1 cellular context compared by ENCODE assay signal in the genomic region with DNA sequence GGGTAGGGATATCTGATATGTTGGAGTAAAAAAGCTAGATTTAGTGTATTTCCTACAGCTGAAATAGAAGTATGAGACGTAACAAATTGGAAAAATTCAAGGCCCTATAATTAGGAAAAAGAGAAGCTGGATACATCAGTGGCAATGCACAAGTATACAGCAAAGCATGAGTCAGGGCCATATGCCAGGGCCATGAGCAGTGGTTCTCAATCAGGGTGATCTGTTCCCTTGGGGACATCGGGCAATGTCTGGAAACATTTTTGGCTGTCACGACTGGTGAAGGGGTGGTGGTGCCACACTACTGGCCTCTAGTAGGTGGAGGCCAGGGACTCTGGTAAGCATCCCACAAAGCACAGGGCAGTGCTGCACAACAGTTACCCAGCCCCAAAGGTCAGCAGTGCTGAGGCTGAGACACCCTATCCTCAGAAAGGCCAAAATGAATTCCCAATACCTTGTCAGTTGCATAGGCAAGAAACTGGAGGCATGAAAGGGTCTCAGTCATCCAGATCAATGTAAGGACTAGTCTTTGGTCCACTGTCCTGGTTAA.
TF ChIP-seq lines count a peak whose summit lies in the region.

No MANE protein-coding gene starts in this region.

TF ChIP-seq in GM23338, 12 proteins besides CTCF, POLR2A, EP300 and RAD21:
- TF ChIP-seq STAT1 (IDR thresholded peaks at IDR 0.05; ENCODE audit: unreplicated experiment) (no peak), CREB1 (CRISPR knock-in tag; IDR thresholded peaks at IDR 0.05; ENCODE audit: low read depth) (no peak), JUNB (IDR thresholded peaks at IDR 0.05; ENCODE audit: unreplicated experiment) (no peak), ZNF114 (CRISPR knock-in tag; IDR thresholded peaks at IDR 0.05) (no peak), POLR2AphosphoS5 (IDR thresholded peaks at IDR 0.05; ENCODE audit: low read depth) (no peak), EZH2 (IDR thresholded peaks at IDR 0.05; ENCODE audit: low read depth, unreplicated experiment) (no peak), ZNF331 (CRISPR knock-in tag; IDR thresholded peaks at IDR 0.05; ENCODE audit: low read depth) (no peak), NANOG (IDR thresholded peaks at IDR 0.05; ENCODE audit: borderline replicate concordance) (no peak), EZH2phosphoT487 (IDR thresholded peaks at IDR 0.05; ENCODE audit: unreplicated experiment) (no peak)
- TF ChIP-seq, protein P1, sequence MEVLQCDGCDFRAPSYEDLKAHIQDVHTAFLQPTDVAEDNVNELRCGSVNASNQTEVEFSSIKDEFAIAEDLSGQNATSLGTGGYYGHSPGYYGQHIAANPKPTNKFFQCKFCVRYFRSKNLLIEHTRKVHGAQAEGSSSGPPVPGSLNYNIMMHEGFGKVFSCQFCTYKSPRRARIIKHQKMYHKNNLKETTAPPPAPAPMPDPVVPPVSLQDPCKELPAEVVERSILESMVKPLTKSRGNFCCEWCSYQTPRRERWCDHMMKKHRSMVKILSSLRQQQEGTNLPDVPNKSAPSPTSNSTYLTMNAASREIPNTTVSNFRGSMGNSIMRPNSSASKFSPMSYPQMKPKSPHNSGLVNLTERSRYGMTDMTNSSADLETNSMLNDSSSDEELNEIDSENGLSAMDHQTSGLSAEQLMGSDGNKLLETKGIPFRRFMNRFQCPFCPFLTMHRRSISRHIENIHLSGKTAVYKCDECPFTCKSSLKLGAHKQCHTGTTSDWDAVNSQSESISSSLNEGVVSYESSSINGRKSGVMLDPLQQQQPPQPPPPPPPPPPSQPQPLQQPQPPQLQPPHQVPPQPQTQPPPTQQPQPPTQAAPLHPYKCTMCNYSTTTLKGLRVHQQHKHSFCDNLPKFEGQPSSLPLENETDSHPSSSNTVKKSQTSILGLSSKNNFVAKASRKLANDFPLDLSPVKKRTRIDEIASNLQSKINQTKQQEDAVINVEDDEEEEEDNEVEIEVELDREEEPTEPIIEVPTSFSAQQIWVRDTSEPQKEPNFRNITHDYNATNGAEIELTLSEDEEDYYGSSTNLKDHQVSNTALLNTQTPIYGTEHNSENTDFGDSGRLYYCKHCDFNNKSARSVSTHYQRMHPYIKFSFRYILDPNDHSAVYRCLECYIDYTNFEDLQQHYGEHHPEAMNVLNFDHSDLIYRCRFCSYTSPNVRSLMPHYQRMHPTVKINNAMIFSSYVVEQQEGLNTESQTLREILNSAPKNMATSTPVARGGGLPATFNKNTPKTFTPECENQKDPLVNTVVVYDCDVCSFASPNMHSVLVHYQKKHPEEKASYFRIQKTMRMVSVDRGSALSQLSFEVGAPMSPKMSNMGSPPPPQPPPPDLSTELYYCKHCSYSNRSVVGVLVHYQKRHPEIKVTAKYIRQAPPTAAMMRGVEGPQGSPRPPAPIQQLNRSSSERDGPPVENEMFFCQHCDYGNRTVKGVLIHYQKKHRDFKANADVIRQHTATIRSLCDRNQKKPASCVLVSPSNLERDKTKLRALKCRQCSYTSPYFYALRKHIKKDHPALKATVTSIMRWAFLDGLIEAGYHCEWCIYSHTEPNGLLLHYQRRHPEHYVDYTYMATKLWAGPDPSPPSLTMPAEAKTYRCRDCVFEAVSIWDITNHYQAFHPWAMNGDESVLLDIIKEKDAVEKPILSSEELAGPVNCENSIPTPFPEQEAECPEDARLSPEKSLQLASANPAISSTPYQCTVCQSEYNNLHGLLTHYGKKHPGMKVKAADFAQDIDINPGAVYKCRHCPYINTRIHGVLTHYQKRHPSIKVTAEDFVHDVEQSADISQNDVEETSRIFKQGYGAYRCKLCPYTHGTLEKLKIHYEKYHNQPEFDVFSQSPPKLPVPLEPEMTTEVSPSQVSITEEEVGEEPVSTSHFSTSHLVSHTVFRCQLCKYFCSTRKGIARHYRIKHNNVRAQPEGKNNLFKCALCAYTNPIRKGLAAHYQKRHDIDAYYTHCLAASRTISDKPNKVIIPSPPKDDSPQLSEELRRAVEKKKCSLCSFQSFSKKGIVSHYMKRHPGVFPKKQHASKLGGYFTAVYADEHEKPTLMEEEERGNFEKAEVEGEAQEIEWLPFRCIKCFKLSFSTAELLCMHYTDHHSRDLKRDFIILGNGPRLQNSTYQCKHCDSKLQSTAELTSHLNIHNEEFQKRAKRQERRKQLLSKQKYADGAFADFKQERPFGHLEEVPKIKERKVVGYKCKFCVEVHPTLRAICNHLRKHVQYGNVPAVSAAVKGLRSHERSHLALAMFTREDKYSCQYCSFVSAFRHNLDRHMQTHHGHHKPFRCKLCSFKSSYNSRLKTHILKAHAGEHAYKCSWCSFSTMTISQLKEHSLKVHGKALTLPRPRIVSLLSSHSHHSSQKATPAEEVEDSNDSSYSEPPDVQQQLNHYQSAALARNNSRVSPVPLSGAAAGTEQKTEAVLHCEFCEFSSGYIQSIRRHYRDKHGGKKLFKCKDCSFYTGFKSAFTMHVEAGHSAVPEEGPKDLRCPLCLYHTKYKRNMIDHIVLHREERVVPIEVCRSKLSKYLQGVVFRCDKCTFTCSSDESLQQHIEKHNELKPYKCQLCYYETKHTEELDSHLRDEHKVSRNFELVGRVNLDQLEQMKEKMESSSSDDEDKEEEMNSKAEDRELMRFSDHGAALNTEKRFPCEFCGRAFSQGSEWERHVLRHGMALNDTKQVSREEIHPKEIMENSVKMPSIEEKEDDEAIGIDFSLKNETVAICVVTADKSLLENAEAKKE (CRISPR knock-in tag; IDR thresholded peaks at IDR 0.05), result no peak
- TF ChIP-seq, protein P2, sequence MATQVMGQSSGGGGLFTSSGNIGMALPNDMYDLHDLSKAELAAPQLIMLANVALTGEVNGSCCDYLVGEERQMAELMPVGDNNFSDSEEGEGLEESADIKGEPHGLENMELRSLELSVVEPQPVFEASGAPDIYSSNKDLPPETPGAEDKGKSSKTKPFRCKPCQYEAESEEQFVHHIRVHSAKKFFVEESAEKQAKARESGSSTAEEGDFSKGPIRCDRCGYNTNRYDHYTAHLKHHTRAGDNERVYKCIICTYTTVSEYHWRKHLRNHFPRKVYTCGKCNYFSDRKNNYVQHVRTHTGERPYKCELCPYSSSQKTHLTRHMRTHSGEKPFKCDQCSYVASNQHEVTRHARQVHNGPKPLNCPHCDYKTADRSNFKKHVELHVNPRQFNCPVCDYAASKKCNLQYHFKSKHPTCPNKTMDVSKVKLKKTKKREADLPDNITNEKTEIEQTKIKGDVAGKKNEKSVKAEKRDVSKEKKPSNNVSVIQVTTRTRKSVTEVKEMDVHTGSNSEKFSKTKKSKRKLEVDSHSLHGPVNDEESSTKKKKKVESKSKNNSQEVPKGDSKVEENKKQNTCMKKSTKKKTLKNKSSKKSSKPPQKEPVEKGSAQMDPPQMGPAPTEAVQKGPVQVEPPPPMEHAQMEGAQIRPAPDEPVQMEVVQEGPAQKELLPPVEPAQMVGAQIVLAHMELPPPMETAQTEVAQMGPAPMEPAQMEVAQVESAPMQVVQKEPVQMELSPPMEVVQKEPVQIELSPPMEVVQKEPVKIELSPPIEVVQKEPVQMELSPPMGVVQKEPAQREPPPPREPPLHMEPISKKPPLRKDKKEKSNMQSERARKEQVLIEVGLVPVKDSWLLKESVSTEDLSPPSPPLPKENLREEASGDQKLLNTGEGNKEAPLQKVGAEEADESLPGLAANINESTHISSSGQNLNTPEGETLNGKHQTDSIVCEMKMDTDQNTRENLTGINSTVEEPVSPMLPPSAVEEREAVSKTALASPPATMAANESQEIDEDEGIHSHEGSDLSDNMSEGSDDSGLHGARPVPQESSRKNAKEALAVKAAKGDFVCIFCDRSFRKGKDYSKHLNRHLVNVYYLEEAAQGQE (IDR thresholded peaks at IDR 0.05; ENCODE audit: unreplicated experiment), result no peak
- TF ChIP-seq, protein P3, sequence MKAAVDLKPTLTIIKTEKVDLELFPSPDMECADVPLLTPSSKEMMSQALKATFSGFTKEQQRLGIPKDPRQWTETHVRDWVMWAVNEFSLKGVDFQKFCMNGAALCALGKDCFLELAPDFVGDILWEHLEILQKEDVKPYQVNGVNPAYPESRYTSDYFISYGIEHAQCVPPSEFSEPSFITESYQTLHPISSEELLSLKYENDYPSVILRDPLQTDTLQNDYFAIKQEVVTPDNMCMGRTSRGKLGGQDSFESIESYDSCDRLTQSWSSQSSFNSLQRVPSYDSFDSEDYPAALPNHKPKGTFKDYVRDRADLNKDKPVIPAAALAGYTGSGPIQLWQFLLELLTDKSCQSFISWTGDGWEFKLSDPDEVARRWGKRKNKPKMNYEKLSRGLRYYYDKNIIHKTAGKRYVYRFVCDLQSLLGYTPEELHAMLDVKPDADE (IDR thresholded peaks at IDR 0.05), result no peak
